8 cellular contexts compared by ENCODE assay signal in the genomic region with DNA sequence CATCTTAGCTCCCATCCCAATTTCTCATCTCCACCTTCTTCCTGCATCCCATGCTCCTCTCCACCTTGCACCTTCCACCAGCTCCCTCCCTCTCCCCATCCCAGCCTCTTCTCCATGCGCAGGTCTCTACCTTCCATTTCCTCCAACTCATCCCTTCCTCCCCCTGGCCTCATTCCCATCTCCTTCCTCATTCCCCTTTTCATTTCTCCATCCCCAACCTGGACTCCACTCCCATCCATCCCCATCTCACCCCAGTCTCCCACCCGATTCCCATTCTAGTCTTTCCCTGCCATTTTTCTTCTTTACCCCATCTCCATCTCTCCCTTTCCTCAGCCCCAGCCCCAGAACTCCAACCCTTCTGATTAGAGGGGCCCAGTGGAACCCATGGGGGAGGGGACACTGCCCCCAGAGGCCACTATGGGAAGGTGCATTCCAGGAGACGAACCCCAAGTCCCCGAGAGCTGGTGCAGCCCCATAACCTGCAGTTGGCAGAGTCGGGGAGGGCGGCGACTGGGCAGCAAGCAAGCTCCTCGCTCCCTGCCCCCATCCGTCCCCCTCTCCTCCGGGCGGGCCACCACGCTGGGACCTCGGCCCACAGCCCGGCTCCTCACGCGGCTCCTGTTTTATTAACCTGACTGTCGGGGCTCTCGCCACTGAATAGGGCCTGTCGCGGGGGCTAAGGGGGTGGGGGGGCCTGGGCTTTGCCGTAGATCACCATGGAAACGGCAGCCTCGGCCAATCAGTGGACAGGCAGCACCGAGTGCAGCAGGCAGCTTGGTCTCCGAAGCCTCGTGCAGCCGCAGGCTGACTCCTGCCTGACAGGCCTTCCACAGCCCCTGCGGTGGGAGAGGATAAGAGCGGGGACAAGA.
A peak's percentile ranks its signal among the peaks of the same experiment; 100 is the strongest.
DNase-seq lines count a peak whose midpoint lies in the region; ATAC-seq and TF ChIP-seq lines count a peak whose summit lies in the region.

No MANE protein-coding gene starts in this region.

- H3K9me3 ChIP-seq in gastroesophageal sphincter, result no peaks in the 10 kb centered on the region

- H3K27ac ChIP-seq in C4-2B (no peak overlapping the region), gastroesophageal sphincter (no peak overlapping the region)

- H3K4me3 ChIP-seq in LNCaP clone FGC (ENCODE audit: low read depth, low read length) (no peak overlapping the region), fibroblast of villous mesenchyme (ENCODE audit: low read depth, low read length) (no peak overlapping the region), skeletal muscle cell (ENCODE audit: low read depth, low read length) (peak overlapping the region; percentile 7), gastroesophageal sphincter (peak overlapping the region in 1 of 2 donors; percentile 14)

- 10 to 24% methylated on average over 2 to 7 of the region's 29 CpGs for WGBS in gastroesophageal sphincter (ENCODE audit: low coverage in 1 of 2), 2 donors

- ATAC-seq in GM19023 (IDR thresholded peaks at IDR 0.05; ENCODE audit: unreplicated experiment) (peak; percentile 73), gastroesophageal sphincter (no peak)

- TF ChIP-seq CTCF in C4-2B (conservative IDR thresholded peaks at IDR 0.05) (peak; percentile 76), LNCaP clone FGC (IDR thresholded peaks at IDR 0.05; ENCODE audit: control insufficient read depth, extremely low read depth, insufficient read depth) (peak; percentile 42), fibroblast of villous mesenchyme (IDR thresholded peaks at IDR 0.05; ENCODE audit: insufficient read depth, low read depth, low read length) (peak; percentile 65), gastroesophageal sphincter (IDR thresholded peaks at IDR 0.05) (peak in 2 of 4 experiments; percentile 13 to 53)

- H3K4me1 ChIP-seq in gastroesophageal sphincter, result peaks cover 0 to 16% (median under 1%) of the 10 kb centered on the region in 3 donors

- DNase-seq in LNCaP clone FGC (ENCODE audit: low read depth) (no peak), fibroblast of villous mesenchyme (ENCODE audit: low read depth) (no peak), skeletal muscle cell (ENCODE audit: low read depth) (no peak), T1000 (lab: John Stamatoyannopoulos, UW) (no peak)
- peak; percentile 64 for DNase-seq in activated CD8-positive, alpha-beta memory T cell treated with anti-CD3 and anti-CD28 coated beads, Interleukin-2, amount 50 U/mL, for 48 hours

- TF ChIP-seq POLR2A in gastroesophageal sphincter (IDR thresholded peaks at IDR 0.05), result no peak

- TF ChIP-seq EP300 in gastroesophageal sphincter (IDR thresholded peaks at IDR 0.05), result no peak

- peaks cover 95% of the 10 kb centered on the region for H3K27me3 ChIP-seq in gastroesophageal sphincter

- no peaks in the 10 kb centered on the region for H3K36me3 ChIP-seq in gastroesophageal sphincter
